In the genomic region with DNA sequence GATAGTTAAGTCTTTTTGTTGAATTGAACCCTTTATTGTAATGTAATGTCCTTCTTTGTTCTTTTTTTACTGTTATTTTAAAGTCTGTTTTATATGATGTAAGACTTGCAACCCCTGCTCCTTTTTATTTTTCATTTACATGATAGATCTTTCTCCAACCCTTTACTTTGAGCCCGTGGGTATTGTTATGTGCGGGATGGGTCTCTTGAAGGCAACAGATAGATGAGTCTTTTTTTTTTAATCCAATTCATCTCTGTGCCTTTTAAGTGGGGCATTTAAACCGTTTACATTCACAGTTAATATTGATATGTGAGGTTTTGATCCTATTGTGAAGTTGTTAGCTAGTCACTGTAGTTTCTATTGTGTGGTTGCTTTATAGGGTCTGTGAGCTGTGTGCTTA, we compare ENCODE assay signal across 24 cellular contexts.
DNase-seq lines count a peak whose midpoint lies in the region; ATAC-seq, FAIRE-seq and TF ChIP-seq lines count a peak whose summit lies in the region.
"Had no signal": no experiment of that assay in that cellular context is flagged by ENCODE, and none has a peak within 500 bp of the region (broad histone marks: within the 10 kb centered on the region; RNA-seq: fewer than 3 reads in every experiment).

No MANE protein-coding gene starts in this region.

- H3K9ac ChIP-seq in HUES48 (ENCODE audit: low read depth, low read length) (no peak overlapping the region), H1 (replicated peaks in 1 of 4; ENCODE audit: extremely low read depth in 1 of 4, low read depth in 3 of 4, low read length in 3 of 4) (no peak overlapping the region)
- H3K9ac ChIP-seq: BLaER1 treated with 17β-estradiol and CSF1 and Interleukin-3, amounts not matched to agents 10 nM and 100 nM; GM23248 had no signal

- POLR2A ChIA-PET in H1 (lab: Charles Lee; ENCODE audit: partially characterized antibody) = no interaction called here

- peaks cover 43% of the 10 kb centered on the region for H3K4me1 ChIP-seq in HUES48 (ENCODE audit: control insufficient read depth, insufficient read depth, low read length)
- peaks cover 2 to 13% (median 4%) of the 10 kb centered on the region in 4 experiments for H3K4me1 ChIP-seq in H1 (replicated peaks in 1 of 4; ENCODE audit: control insufficient read depth in 3 of 4, insufficient read depth in 4 of 4, low read length in 3 of 4)
- H3K4me1 ChIP-seq: BE2C; BLaER1 treated with 17β-estradiol and CSF1 and Interleukin-3, amounts not matched to agents 10 nM and 100 nM had no signal

- FAIRE-seq in H1 (lab: Jason Lieb, UNC) = peak; percentile 13
- FAIRE-seq: A204.1, D721Med, GM12891, H54 had no signal

- H3K27me3 ChIP-seq in HUES48 (ENCODE audit: control insufficient read depth, insufficient read depth, low read length) (no peaks in the 10 kb centered on the region), H1 (replicated peaks in 1 of 4; ENCODE audit: control insufficient read depth in 3 of 4, extremely low read depth in 1 of 4, insufficient read depth in 3 of 4, low read length in 3 of 4) (no peaks in the 10 kb centered on the region)
- H3K27me3 ChIP-seq: BE2C; BLaER1 treated with 17β-estradiol and CSF1 and Interleukin-3, amounts not matched to agents 10 nM and 100 nM had no signal

- no peaks in the 10 kb centered on the region for H3K27me3 Mint-ChIP-seq in activated T-cell treated with anti-CD3 and anti-CD28 coated beads, Interleukin-2, amount 50 U/mL, for 72 hours (ENCODE audit: low read depth)
- H3K27me3 Mint-ChIP-seq in natural killer cell treated with Interleukin-12 subunit alpha and Interleukin-12 subunit beta and Interleukin-15 and Interleukin-18, amount 100 ng/mL, for 72 hours = no peaks in the 10 kb centered on the region
- H3K27me3 Mint-ChIP-seq: CD4-positive, alpha-beta T cell; CD8-positive, alpha-beta memory T cell had no signal

- no peak overlapping the region for H2BK15ac ChIP-seq in H1 (ENCODE audit: low read length)

- no peak overlapping the region for H4K8ac ChIP-seq in H1 (ENCODE audit: extremely low read depth, insufficient read depth, low read length)

- H2AK5ac ChIP-seq in H1 (ENCODE audit: low read depth, low read length) = no peak overlapping the region

- no peak overlapping the region for H3K4me3 ChIP-seq in HUES48 (ENCODE audit: low read depth, low read length)
- H3K4me3 ChIP-seq in H1 (ENCODE audit: extremely low read depth in 1 of 4, insufficient read depth in 2 of 4, low read depth in 3 of 4, low read length in 4 of 4) = no peak overlapping the region
- H3K4me3 ChIP-seq: BLaER1 treated with 17β-estradiol and CSF1 and Interleukin-3, amounts not matched to agents 10 nM and 100 nM; GM23248 had no signal

- H3K27ac ChIP-seq in HUES48 (ENCODE audit: low read depth, low read length) (peak overlapping the region; percentile 48), H1 (ENCODE audit: low read depth, low read length) (no peak overlapping the region)
- H3K27ac ChIP-seq: 22Rv1; BLaER1 treated with 17β-estradiol and CSF1 and Interleukin-3, amounts not matched to agents 10 nM and 100 nM; GM23248 had no signal

- no peaks in the 10 kb centered on the region; the same call in 1 of the 2 replicates for H3K79me1 ChIP-seq in H1 (ENCODE audit: low read depth, low read length)

- H4K5ac ChIP-seq in H1 (ENCODE audit: insufficient read length, low read depth, low read length) = no peak overlapping the region

- H3K27ac Mint-ChIP-seq in activated T-cell treated with anti-CD3 and anti-CD28 coated beads, Interleukin-2, amount 50 U/mL, for 72 hours = peak overlapping the region; percentile 33
- H3K27ac Mint-ChIP-seq in natural killer cell treated with Interleukin-12 subunit alpha and Interleukin-12 subunit beta and Interleukin-15 and Interleukin-18, amount 100 ng/mL, for 72 hours = peak overlapping the region; percentile 73 to 92
- H3K27ac Mint-ChIP-seq: CD4-positive, alpha-beta T cell had no signal

- WGBS in H1 (ENCODE audit: extremely low coverage in 1 of 2, insufficient coverage in 1 of 2, insufficient read length in 1 of 2, insufficient replicate concordance in 2 of 2, low coverage in 1 of 2, low lambda C conversion rate in 2 of 2, missing lambda C conversion rate in 1 of 2), 2 experiments = 53% methylated on average over 3 of the region's 3 CpGs; no CpG with 5 or more reads in 1 of the 2 experiments

- TF ChIP-seq EP300 in H1 (IDR thresholded peaks at IDR 0.05; ENCODE audit: borderline replicate concordance in 1 of 2, low read depth in 2 of 2, low read length in 2 of 2) = no peak

- no peak overlapping the region for H3K23ac ChIP-seq in H1 (ENCODE audit: insufficient read length)

- no peaks in the 10 kb centered on the region for H3K9me3 ChIP-seq in HUES48 (ENCODE audit: control insufficient read depth, insufficient read depth, low read length)
- no peaks in the 10 kb centered on the region for H3K9me3 ChIP-seq in H1 (ENCODE audit: insufficient read depth in 2 of 2, low read depth in 1 of 2, low read length in 1 of 2)
- H3K9me3 ChIP-seq: BE2C had no signal

- no peak overlapping the region for H2BK120ac ChIP-seq in H1 (replicated peaks; ENCODE audit: low read depth, low read length)

- no peak for TF ChIP-seq RAD21 in H1 (IDR thresholded peaks at IDR 0.05 in 1 of 2, conservative IDR thresholded peaks at IDR 0.05 in 1 of 2; ENCODE audit: low read depth in 2 of 2, low read length in 2 of 2)

- no peak overlapping the region for H3K4me3 Mint-ChIP-seq in activated T-cell treated with anti-CD3 and anti-CD28 coated beads, Interleukin-2, amount 50 U/mL, for 72 hours
- no peak overlapping the region for H3K4me3 Mint-ChIP-seq in natural killer cell treated with Interleukin-12 subunit alpha and Interleukin-12 subunit beta and Interleukin-15 and Interleukin-18, amount 100 ng/mL, for 72 hours
- H3K4me3 Mint-ChIP-seq: CD14-positive monocyte; CD4-positive, alpha-beta T cell; CD8-positive, alpha-beta memory T cell had no signal

- CTCF ChIA-PET in H1 (lab: Charles Lee; ENCODE audit: partially characterized antibody) = interaction anchor here (0.7 to 5.0 kb wide), 9 partner anchors 9 to 274 kb away, joined by 3 to 30 read pairs (median 13); no protein-coding TSS in a partner anchor

- no peak for ATAC-seq in activated T-cell treated with anti-CD3 and anti-CD28 coated beads, Interleukin-2, amount 50 U/mL, for 72 hours (replicated peaks in 1 of 2)
- no peak for ATAC-seq in natural killer cell treated with Interleukin-12 subunit alpha and Interleukin-12 subunit beta and Interleukin-15 and Interleukin-18, amount 100 ng/mL, for 72 hours
- ATAC-seq: HCT116 had no signal

- no peaks in the 10 kb centered on the region for H4K20me1 ChIP-seq in H1 (replicated peaks in 1 of 2; ENCODE audit: control insufficient read depth in 1 of 2, insufficient read depth in 2 of 2, low read length in 2 of 2)

- H3K23me2 ChIP-seq in H1 (ENCODE audit: low read depth, low read length) = 0 out of 2 replicates have a peak, but pooled peaks cover 2% of the 10 kb centered on the region

- no peak overlapping the region for H4K91ac ChIP-seq in H1 (replicated peaks; ENCODE audit: insufficient read length, low read length)

- no peak overlapping the region for H3K18ac ChIP-seq in H1 (ENCODE audit: extremely low read depth, low read length)

- H2BK5ac ChIP-seq in H1 (ENCODE audit: low read depth, low read length) = no peak overlapping the region

- H2AFZ ChIP-seq in H1 (ENCODE audit: low read length) = no peak overlapping the region
- H2AFZ ChIP-seq: GM23248 had no signal

- no peak for DNase-seq in activated T-cell treated with anti-CD3 and anti-CD28 coated beads, Interleukin-2, amount 50 U/mL, for 72 hours
- DNase-seq in activated T-cell treated with anti-CD3 and anti-CD28 coated beads, Interleukin-2, amount 50 U/mL, for 1 hour = no peak
- DNase-seq in H1 (ENCODE audit: low read depth in 1 of 2, low spot score in 2 of 2) (no peak), NCI-H526 treated with DMSO at 0.1 percent for 48 hours (lab: John Stamatoyannopoulos, UW) (no peak), NCI-H146 (lab: John Stamatoyannopoulos, UW) (no peak)
- no peak for DNase-seq in natural killer cell treated with Interleukin-12 subunit alpha and Interleukin-12 subunit beta and Interleukin-15 and Interleukin-18, amount 100 ng/mL, for 72 hours (ENCODE audit: low spot score)
- DNase-seq in stimulated activated CD4-positive, alpha-beta T cell treated with anti-CD3 and anti-CD28 coated beads, Interleukin-15, amount 100 ng/mL, for 24 hours = no peak
- DNase-seq: BE2C; CD4-positive, alpha-beta T cell; CD8-positive, alpha-beta memory T cell; DMS 273 treated with DMSO at 0.1 percent for 48 hours; DMS79; EL; GF-D8; GM23248 had no signal

- no peak for TF ChIP-seq CTCF in H1 (IDR thresholded peaks at IDR 0.05; ENCODE audit: control extremely low read depth in 1 of 3, insufficient read depth in 1 of 3, low read depth in 1 of 3, low read length in 3 of 3)

- H2BK12ac ChIP-seq in H1 (ENCODE audit: low read depth, low read length) = no peak overlapping the region

- no peak for TF ChIP-seq POLR2A in H1 (IDR thresholded peaks at IDR 0.05; ENCODE audit: control extremely low read depth in 1 of 2, low read depth in 2 of 2, low read length in 2 of 2)

- H3K4me2 ChIP-seq in H1 (ENCODE audit: insufficient read depth in 1 of 2, low read depth in 2 of 2, low read length in 2 of 2) = no peak overlapping the region
- H3K4me2 ChIP-seq: BLaER1 treated with 17β-estradiol and CSF1 and Interleukin-3, amounts not matched to agents 10 nM and 100 nM had no signal

- H3K36me3 ChIP-seq in HUES48 (ENCODE audit: control insufficient read depth, insufficient read depth, low read length) = no peaks in the 10 kb centered on the region
- no peaks in the 10 kb centered on the region for H3K36me3 ChIP-seq in H1 (ENCODE audit: control insufficient read depth in 2 of 4, insufficient read depth in 4 of 4, low read length in 3 of 4)
- H3K36me3 ChIP-seq: BE2C had no signal

- no peak overlapping the region for H3K4ac ChIP-seq in H1 (replicated peaks; ENCODE audit: insufficient read length, low read depth, low read length)

- H2BK20ac ChIP-seq in H1 (ENCODE audit: low read length) = no peak overlapping the region

- peaks cover 36% of the 10 kb centered on the region for H3K4me1 Mint-ChIP-seq in activated T-cell treated with anti-CD3 and anti-CD28 coated beads, Interleukin-2, amount 50 U/mL, for 72 hours (ENCODE audit: low read depth)
- H3K4me1 Mint-ChIP-seq in natural killer cell treated with Interleukin-12 subunit alpha and Interleukin-12 subunit beta and Interleukin-15 and Interleukin-18, amount 100 ng/mL, for 72 hours (ENCODE audit: low read depth in 2 of 2) = peaks cover 48 to 55% of the 10 kb centered on the region in 2 donors

- H3K79me2 ChIP-seq in H1 (ENCODE audit: control insufficient read depth in 1 of 2, insufficient read depth in 2 of 2, low read length in 2 of 2) = no peaks in the 10 kb centered on the region; a peak in 1 of 4 replicates

- H3K36me3 Mint-ChIP-seq in activated T-cell treated with anti-CD3 and anti-CD28 coated beads, Interleukin-2, amount 50 U/mL, for 72 hours (ENCODE audit: insufficient read depth in 2 of 2) = peaks cover 9 to 15% of the 10 kb centered on the region in 2 donors
- H3K36me3 Mint-ChIP-seq in natural killer cell treated with Interleukin-12 subunit alpha and Interleukin-12 subunit beta and Interleukin-15 and Interleukin-18, amount 100 ng/mL, for 72 hours = no peaks in the 10 kb centered on the region

- H3K14ac ChIP-seq in H1 (ENCODE audit: insufficient read length) = no peak overlapping the region

- H3K9me3 Mint-ChIP-seq in activated T-cell treated with anti-CD3 and anti-CD28 coated beads, Interleukin-2, amount 50 U/mL, for 72 hours = peaks cover 1 to 3% of the 10 kb centered on the region in 2 donors
- H3K9me3 Mint-ChIP-seq in natural killer cell treated with Interleukin-12 subunit alpha and Interleukin-12 subunit beta and Interleukin-15 and Interleukin-18, amount 100 ng/mL, for 72 hours = no peaks in the 10 kb centered on the region

- no peak overlapping the region for H3K56ac ChIP-seq in H1 (replicated peaks; ENCODE audit: insufficient read length, low read depth, low read length)
